ENCODE assay signal across 10 cellular contexts in genomic region chr4:162139412-162139811, GRCh38. TPM values are rescaled to one million over a fixed set of nuclear protein-coding genes. Genes with fewer than 3 reads are reported as not detected.
"Had no signal": no experiment of that assay in that cellular context is flagged by ENCODE, and none has a peak within 500 bp of the region (broad histone marks: within the 10 kb centered on the region; RNA-seq: fewer than 3 reads in every experiment).

No MANE protein-coding gene starts in this region.

- H2AFZ ChIP-seq: GM23248, GM23338 had no signal

- H3K27ac ChIP-seq: GM23248 had no signal

- H3K9ac ChIP-seq: GM23248 had no signal

- H3K9me3 ChIP-seq: HAP-1 had no signal

- H3K4me3 ChIP-seq: GM23248, GM23338, HAP-1 had no signal

- H3K36me3 ChIP-seq: HAP-1 had no signal

- FAIRE-seq: H54 had no signal

- H3K4me2 ChIP-seq: GM23338 had no signal

- DNase-seq: GM23248, GOT3, H7, H9, HCEC 1CT, HFFc6 had no signal

- ATAC-seq: GM23338, HCT116 had no signal

RNA-seq across cellular contexts. Expression of gene FSTL5, which starts 24.4 kb away (rescaled TPM):
- total RNA-seq: GM23248, H9, HFFc6 had no signal
- polyA plus RNA-seq: GM23248 had no signal
